1 cellular context compared by ENCODE assay signal in the genomic region with DNA sequence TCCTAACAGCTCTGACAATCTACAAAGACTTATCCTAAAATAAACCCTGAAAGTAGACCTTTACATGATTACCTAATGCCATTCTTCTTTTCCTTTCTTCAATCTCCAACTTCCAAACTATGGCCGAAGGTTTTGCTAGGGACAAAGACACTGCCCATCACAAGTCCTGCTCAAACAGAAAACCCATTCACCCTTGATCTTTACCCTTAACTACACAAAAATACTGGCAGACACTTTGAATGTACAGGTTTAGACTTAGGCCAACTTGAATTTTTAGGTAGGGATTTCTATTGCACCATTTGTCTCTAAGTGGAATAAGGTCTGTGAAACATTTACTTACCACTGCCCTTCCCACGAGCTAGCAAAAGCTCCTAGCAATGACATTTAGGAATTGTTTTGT.
TF ChIP-seq lines count a peak whose summit lies in the region.

No MANE protein-coding gene starts in this region.

TF ChIP-seq in HepG2, 621 proteins besides CTCF, POLR2A, EP300 and RAD21 (continued from another document):
- TF ChIP-seq, protein P1, sequence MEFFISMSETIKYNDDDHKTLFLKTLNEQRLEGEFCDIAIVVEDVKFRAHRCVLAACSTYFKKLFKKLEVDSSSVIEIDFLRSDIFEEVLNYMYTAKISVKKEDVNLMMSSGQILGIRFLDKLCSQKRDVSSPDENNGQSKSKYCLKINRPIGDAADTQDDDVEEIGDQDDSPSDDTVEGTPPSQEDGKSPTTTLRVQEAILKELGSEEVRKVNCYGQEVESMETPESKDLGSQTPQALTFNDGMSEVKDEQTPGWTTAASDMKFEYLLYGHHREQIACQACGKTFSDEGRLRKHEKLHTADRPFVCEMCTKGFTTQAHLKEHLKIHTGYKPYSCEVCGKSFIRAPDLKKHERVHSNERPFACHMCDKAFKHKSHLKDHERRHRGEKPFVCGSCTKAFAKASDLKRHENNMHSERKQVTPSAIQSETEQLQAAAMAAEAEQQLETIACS (CRISPR knock-in tag; IDR thresholded peaks at IDR 0.05), result no peak
- peak; percentile 54; the same call in 1 of the 2 replicates for TF ChIP-seq ZMYM4 (CRISPR knock-in tag; IDR thresholded peaks at IDR 0.05)
- TF ChIP-seq ZNF790 (CRISPR knock-in tag; IDR thresholded peaks at IDR 0.05; ENCODE audit: borderline replicate concordance), result no peak
- no peak for TF ChIP-seq ZNF841 (CRISPR knock-in tag; IDR thresholded peaks at IDR 0.05; ENCODE audit: borderline replicate concordance)
- no peak for TF ChIP-seq SRSF9 (IDR thresholded peaks at IDR 0.05; ENCODE audit: borderline replicate concordance, insufficient read depth, low read depth, low read length, poor library complexity, severe bottlenecking)
- no peak for TF ChIP-seq THRA (CRISPR knock-in tag; IDR thresholded peaks at IDR 0.05; ENCODE audit: borderline replicate concordance)
- TF ChIP-seq HDAC2 (CRISPR knock-in tag; IDR thresholded peaks at IDR 0.05), result 0 out of 2 replicates have a peak, but pooled peaks have one; percentile 24
- no peak for TF ChIP-seq PITX1 (CRISPR knock-in tag; IDR thresholded peaks at IDR 0.05)
- TF ChIP-seq, protein P2, sequence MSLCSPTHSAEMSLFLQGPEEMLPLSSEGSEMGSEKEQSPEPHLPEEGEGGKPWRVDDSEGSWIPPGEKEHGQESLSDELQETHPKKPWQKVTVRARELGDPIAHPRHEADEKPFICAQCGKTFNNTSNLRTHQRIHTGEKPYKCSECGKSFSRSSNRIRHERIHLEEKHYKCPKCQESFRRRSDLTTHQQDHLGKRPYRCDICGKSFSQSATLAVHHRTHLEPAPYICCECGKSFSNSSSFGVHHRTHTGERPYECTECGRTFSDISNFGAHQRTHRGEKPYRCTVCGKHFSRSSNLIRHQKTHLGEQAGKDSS (CRISPR knock-in tag; IDR thresholded peaks at IDR 0.05; ENCODE audit: borderline replicate concordance, low read depth), result no peak
- 0 out of 2 replicates have a peak, but pooled peaks have one; percentile 12 for TF ChIP-seq POGZ (CRISPR knock-in tag; IDR thresholded peaks at IDR 0.05)
- TF ChIP-seq HNF4A (CRISPR knock-in tag; IDR thresholded peaks at IDR 0.05), result peak; percentile 59
- TF ChIP-seq RFX1 (IDR thresholded peaks at IDR 0.05), result no peak
- no peak for TF ChIP-seq NR2F6 (IDR thresholded peaks at IDR 0.05)
- TF ChIP-seq NR2F6 (CRISPR knock-in tag; IDR thresholded peaks at IDR 0.05), result peak; percentile 15; the same call in 1 of the 2 replicates
- 0 out of 2 replicates have a peak, but pooled peaks have one; percentile 4 for TF ChIP-seq CEBPG (CRISPR knock-in tag; IDR thresholded peaks at IDR 0.05)
- no peak for TF ChIP-seq NR1H2 (CRISPR knock-in tag; IDR thresholded peaks at IDR 0.05; ENCODE audit: borderline replicate concordance, low read depth)
